ENCODE assay signal across 8 cellular contexts in the genomic region with DNA sequence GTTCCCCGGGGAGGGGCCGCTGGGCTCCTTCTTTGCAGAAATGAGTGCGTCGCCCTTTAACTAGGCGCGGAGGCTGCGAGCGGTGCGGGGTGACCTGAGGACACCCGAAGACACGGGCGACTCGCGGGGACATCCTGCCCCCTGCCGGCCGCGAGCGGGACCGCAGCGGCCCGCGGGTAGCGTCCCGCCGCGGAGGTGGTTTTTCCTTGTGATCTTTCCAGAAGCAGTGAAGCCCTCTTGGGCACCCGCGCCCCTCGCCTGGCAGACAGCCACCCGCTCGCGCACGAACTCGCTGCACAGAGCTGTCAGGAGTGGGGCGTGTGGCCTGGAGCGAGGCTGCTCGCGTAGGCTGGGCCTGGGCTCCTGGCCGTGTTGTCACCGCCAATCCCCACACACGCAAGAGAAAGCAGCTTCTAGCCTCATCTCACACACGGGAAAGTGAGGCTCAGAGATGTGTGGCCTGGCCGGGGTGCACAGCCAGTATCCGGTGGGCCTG.
DNase-seq lines count a peak whose midpoint lies in the region; ATAC-seq and TF ChIP-seq lines count a peak whose summit lies in the region.

No MANE protein-coding gene starts in this region.

- H3K27ac Mint-ChIP-seq in type B pancreatic cell: no peak overlapping the region

- peak; percentile 70 for ATAC-seq in GM21367 (IDR thresholded peaks at IDR 0.05; ENCODE audit: unreplicated experiment)
- ATAC-seq in Right ventricle myocardium superior (ENCODE audit: poor library complexity): peak; percentile 97

- intact Hi-C loops in Right ventricle myocardium superior (cut with DNase I): loop anchor here (5.0 to 10.0 kb wide), 4 partner anchors 774 to 1246 kb away; no protein-coding TSS in a partner anchor

- peaks cover 39% of the 10 kb centered on the region for H3K4me1 Mint-ChIP-seq in type B pancreatic cell (ENCODE audit: unreplicated experiment)

- H2AFZ ChIP-seq in Karpas-422 (ENCODE audit: low read length): no peak overlapping the region

- H3K9me3 Mint-ChIP-seq in type B pancreatic cell: no peaks in the 10 kb centered on the region

- H3K9me3 ChIP-seq in Karpas-422 (ENCODE audit: low read length): no peaks in the 10 kb centered on the region
- H3K9me3 ChIP-seq in SK-N-MC (ENCODE audit: low read depth, low read length): no peaks in the 10 kb centered on the region

- H3K9me2 ChIP-seq in Karpas-422 (replicated peaks; ENCODE audit: insufficient read depth, low read length): no peaks in the 10 kb centered on the region

- H3K79me2 ChIP-seq in Karpas-422 (ENCODE audit: low read length): no peaks in the 10 kb centered on the region

- H3K9ac ChIP-seq in Karpas-422 (ENCODE audit: low read length): no peak overlapping the region; the same call in 1 of the 2 replicates
- H3K9ac ChIP-seq in SK-N-MC (ENCODE audit: insufficient read length): peak overlapping the region; percentile 62

- no peaks in the 10 kb centered on the region for H4K20me1 ChIP-seq in Karpas-422 (ENCODE audit: insufficient read depth, low read depth, low read length)

- no peaks in the 10 kb centered on the region for H3K36me3 Mint-ChIP-seq in type B pancreatic cell

- H3K27ac ChIP-seq in Karpas-422 (ENCODE audit: low read length) (no peak overlapping the region), SK-N-MC (no peak overlapping the region)

- peak; percentile 100 for TF ChIP-seq CTCF in type B pancreatic cell (conservative IDR thresholded peaks at IDR 0.05)

- H3K4me1 ChIP-seq in Karpas-422 (ENCODE audit: low read length): peaks cover 4% of the 10 kb centered on the region; the same call in 1 of the 2 replicates

- no peak overlapping the region for H3K4me3 Mint-ChIP-seq in type B pancreatic cell

- peaks cover 14% of the 10 kb centered on the region for H3K27me3 Mint-ChIP-seq in type B pancreatic cell

- H3K27me3 ChIP-seq in Karpas-422 (ENCODE audit: low read length): no peaks in the 10 kb centered on the region

- no peak overlapping the region for H3K4me2 ChIP-seq in Karpas-422 (ENCODE audit: low read depth, low read length, poor library complexity, severe bottlenecking)

- DNase-seq in CD1c-positive myeloid dendritic cell (ENCODE audit: extremely low spot score) (peak; percentile 78), Karpas-422 (peak; percentile 91), SK-N-MC (ENCODE audit: low read depth, low spot score) (peak; percentile 18), Right ventricle myocardium superior (peak; percentile 86), pons (ENCODE audit: low spot score) (peak; percentile 62), type B pancreatic cell (ENCODE audit: extremely low spot score, unreplicated experiment) (peak; percentile 89)
- peak; percentile 78 for DNase-seq in activated naive CD4-positive, alpha-beta T cell treated with anti-CD3 and anti-CD28 coated beads, Interleukin-2, amount 50 U/mL, for 16 hours

- no peak overlapping the region for H3K4me3 ChIP-seq in Karpas-422 (ENCODE audit: low read length)
- peak overlapping the region; percentile 61 for H3K4me3 ChIP-seq in SK-N-MC

- H3K36me3 ChIP-seq in Karpas-422 (ENCODE audit: insufficient read depth, low read length) (no peaks in the 10 kb centered on the region), SK-N-MC (ENCODE audit: insufficient read depth, low read length) (no peaks in the 10 kb centered on the region)

Comparison
In these comparisons a context has a peak if more than half of its experiments do, and no peak if none do; other contexts are left out.
1. DNase-seq: peak in every context shown above with its lines; median percentile 91 in Karpas-422; 89 in type B pancreatic cell; 86 in Right ventricle myocardium superior; 78 in CD1c-positive myeloid dendritic cell; 78 in activated naive CD4-positive, alpha-beta T cell treated with anti-CD3 and anti-CD28 coated beads, Interleukin-2, amount 50 U/mL, for 16 hours; 62 in pons; 18 in SK-N-MC.